1 cellular context compared by ENCODE assay signal in the genomic region with DNA sequence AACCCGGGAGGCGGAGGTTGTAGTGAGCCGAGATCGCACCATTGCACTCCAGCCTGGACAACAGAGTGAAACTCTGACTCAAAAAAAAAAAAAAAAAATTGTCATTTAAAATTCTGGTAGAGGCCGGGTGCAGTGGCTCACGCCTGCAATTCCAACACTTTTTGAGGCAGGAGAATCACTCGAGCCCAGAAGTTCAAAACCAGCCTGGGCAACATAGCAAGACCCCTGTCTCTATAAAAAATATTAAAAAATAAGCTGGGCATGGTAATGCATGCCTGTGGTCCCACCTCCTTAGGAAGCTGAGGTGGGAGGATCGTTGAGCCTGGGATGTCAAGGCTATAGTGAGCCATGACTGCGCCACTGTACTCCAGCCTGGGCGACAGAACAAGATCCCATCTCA.
TF ChIP-seq lines count a peak whose summit lies in the region.

No MANE protein-coding gene starts in this region.

TF ChIP-seq in HepG2, 621 proteins besides CTCF, POLR2A, EP300 and RAD21:
- no peak for TF ChIP-seq FOXO1 (CRISPR knock-in tag; IDR thresholded peaks at IDR 0.05)
- no peak for TF ChIP-seq ZNF263 (CRISPR knock-in tag; IDR thresholded peaks at IDR 0.05)
- TF ChIP-seq ZNF800 (CRISPR knock-in tag; IDR thresholded peaks at IDR 0.05): no peak
- no peak for TF ChIP-seq ZNF737 (CRISPR knock-in tag; IDR thresholded peaks at IDR 0.05; ENCODE audit: borderline replicate concordance)
- no peak for TF ChIP-seq ZNF296 (CRISPR knock-in tag; conservative IDR thresholded peaks at IDR 0.05)
- TF ChIP-seq ZNF121 (CRISPR knock-in tag; IDR thresholded peaks at IDR 0.05): 0 out of 2 replicates have a peak, but pooled peaks have one; percentile 42
TF ChIP-seq in HepG2: peak in this region for 1.
